1 cellular context compared by ENCODE assay signal in the genomic region with DNA sequence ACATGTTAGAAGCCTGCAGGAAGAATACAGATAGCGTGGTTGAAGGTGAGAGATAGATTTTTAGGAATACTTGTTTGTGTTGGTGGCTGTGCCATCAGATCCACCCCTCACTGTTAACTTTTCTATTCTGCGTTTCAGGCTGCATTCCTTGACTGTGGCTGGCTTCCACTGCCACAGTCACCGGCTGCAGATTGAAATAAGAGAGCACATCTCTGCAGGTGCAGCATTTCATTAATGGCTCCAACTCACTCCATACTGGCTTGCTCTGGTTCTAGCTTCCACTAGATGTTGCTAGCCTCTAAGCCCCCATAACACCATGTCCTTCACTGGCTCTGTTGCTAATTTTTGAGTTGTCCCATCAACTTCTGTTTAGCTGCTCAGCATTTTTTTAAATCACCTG.
TF ChIP-seq lines count a peak whose summit lies in the region.

No MANE protein-coding gene starts in this region.

TF ChIP-seq in H1, 55 proteins besides CTCF, POLR2A, EP300 and RAD21 (continued from another document):
- TF ChIP-seq, protein P1, sequence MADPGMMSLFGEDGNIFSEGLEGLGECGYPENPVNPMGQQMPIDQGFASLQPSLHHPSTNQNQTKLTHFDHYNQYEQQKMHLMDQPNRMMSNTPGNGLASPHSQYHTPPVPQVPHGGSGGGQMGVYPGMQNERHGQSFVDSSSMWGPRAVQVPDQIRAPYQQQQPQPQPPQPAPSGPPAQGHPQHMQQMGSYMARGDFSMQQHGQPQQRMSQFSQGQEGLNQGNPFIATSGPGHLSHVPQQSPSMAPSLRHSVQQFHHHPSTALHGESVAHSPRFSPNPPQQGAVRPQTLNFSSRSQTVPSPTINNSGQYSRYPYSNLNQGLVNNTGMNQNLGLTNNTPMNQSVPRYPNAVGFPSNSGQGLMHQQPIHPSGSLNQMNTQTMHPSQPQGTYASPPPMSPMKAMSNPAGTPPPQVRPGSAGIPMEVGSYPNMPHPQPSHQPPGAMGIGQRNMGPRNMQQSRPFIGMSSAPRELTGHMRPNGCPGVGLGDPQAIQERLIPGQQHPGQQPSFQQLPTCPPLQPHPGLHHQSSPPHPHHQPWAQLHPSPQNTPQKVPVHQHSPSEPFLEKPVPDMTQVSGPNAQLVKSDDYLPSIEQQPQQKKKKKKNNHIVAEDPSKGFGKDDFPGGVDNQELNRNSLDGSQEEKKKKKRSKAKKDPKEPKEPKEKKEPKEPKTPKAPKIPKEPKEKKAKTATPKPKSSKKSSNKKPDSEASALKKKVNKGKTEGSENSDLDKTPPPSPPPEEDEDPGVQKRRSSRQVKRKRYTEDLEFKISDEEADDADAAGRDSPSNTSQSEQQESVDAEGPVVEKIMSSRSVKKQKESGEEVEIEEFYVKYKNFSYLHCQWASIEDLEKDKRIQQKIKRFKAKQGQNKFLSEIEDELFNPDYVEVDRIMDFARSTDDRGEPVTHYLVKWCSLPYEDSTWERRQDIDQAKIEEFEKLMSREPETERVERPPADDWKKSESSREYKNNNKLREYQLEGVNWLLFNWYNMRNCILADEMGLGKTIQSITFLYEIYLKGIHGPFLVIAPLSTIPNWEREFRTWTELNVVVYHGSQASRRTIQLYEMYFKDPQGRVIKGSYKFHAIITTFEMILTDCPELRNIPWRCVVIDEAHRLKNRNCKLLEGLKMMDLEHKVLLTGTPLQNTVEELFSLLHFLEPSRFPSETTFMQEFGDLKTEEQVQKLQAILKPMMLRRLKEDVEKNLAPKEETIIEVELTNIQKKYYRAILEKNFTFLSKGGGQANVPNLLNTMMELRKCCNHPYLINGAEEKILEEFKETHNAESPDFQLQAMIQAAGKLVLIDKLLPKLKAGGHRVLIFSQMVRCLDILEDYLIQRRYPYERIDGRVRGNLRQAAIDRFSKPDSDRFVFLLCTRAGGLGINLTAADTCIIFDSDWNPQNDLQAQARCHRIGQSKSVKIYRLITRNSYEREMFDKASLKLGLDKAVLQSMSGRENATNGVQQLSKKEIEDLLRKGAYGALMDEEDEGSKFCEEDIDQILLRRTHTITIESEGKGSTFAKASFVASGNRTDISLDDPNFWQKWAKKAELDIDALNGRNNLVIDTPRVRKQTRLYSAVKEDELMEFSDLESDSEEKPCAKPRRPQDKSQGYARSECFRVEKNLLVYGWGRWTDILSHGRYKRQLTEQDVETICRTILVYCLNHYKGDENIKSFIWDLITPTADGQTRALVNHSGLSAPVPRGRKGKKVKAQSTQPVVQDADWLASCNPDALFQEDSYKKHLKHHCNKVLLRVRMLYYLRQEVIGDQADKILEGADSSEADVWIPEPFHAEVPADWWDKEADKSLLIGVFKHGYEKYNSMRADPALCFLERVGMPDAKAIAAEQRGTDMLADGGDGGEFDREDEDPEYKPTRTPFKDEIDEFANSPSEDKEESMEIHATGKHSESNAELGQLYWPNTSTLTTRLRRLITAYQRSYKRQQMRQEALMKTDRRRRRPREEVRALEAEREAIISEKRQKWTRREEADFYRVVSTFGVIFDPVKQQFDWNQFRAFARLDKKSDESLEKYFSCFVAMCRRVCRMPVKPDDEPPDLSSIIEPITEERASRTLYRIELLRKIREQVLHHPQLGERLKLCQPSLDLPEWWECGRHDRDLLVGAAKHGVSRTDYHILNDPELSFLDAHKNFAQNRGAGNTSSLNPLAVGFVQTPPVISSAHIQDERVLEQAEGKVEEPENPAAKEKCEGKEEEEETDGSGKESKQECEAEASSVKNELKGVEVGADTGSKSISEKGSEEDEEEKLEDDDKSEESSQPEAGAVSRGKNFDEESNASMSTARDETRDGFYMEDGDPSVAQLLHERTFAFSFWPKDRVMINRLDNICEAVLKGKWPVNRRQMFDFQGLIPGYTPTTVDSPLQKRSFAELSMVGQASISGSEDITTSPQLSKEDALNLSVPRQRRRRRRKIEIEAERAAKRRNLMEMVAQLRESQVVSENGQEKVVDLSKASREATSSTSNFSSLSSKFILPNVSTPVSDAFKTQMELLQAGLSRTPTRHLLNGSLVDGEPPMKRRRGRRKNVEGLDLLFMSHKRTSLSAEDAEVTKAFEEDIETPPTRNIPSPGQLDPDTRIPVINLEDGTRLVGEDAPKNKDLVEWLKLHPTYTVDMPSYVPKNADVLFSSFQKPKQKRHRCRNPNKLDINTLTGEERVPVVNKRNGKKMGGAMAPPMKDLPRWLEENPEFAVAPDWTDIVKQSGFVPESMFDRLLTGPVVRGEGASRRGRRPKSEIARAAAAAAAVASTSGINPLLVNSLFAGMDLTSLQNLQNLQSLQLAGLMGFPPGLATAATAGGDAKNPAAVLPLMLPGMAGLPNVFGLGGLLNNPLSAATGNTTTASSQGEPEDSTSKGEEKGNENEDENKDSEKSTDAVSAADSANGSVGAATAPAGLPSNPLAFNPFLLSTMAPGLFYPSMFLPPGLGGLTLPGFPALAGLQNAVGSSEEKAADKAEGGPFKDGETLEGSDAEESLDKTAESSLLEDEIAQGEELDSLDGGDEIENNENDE (IDR thresholded peaks at IDR 0.05; ENCODE audit: insufficient replicate concordance, low read length): no peak
- no peak for TF ChIP-seq CHD2 (IDR thresholded peaks at IDR 0.05; ENCODE audit: low read length)
